1 cellular context compared by ENCODE assay signal in genomic region chr7:1539346-1540321, GRCh38.
TF ChIP-seq lines count a peak whose summit lies in the region.

No MANE protein-coding gene starts in this region.

TF ChIP-seq in IMR-90, 13 proteins besides CTCF, POLR2A, EP300 and RAD21:
- TF ChIP-seq ELK1 (IDR thresholded peaks at IDR 0.05; ENCODE audit: borderline replicate concordance, low read depth, low read length) (no peak), CHD1 (IDR thresholded peaks at IDR 0.05; ENCODE audit: low read depth, low read length) (no peak), BHLHE40 (IDR thresholded peaks at IDR 0.05; ENCODE audit: low read depth, low read length) (no peak), FOS (IDR thresholded peaks at IDR 0.05; ENCODE audit: low read depth, low read length) (no peak)
